ENCODE assay signal across 8 cellular contexts in the genomic region with DNA sequence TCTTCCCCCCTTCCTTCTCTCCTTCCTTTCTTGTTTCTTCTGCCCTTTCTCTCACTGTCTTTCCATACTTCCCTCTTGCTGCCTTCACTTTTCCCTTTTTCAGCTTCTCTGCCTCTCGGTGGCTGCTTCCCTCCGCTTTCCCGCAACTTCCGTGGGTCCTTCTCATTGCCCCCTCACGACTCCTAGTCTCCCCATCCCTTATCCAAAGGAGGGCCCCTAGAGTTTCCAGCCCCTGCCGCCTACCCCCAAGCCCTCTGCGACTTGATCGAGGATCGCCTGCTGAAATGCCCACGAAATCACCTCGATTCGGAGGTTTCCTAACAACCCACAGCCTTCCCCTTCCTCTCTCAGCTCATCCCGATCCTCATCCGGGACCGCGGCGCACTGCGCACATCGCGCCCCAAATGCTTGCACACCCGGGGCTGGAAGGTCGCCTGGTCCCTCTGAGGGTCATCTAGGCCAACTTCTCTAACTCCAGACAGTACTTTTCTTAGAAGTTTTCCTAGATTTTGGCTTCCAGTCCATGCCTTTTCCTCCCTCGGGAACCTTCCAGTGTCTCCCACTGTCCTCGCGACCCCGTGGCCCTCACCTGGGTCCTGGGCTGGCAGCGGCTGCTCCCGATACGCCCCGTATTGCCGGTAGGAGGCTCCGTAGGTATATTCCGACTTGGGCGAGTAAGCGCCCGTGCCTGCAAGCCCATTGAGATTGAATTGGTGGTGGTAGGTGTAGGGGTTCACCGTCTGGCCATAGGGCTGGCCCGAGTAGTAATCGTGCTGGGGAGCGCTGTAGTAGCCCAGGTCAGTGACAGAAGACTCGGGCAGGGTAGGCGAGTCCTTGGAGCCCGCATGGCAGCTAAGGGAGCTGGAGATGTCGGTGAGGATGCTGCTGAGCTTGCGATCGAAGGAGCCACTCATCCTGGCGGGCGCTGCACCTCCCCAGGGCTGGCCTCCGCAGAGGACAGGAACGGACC. TPM values are rescaled to one million over a fixed set of nuclear protein-coding genes. Genes with fewer than 3 reads are reported as not detected.
A peak's percentile ranks its signal among the peaks of the same experiment; 100 is the strongest.
DNase-seq lines count a peak whose midpoint lies in the region; ATAC-seq and FAIRE-seq lines count a peak whose summit lies in the region.

No MANE protein-coding gene starts in this region.

- peak overlapping the region; percentile 85 for H3K4me3 Mint-ChIP-seq in natural killer cell treated with Interleukin-12 subunit alpha and Interleukin-12 subunit beta and Interleukin-15 and Interleukin-18, amount 100 ng/mL, for 72 hours

- H3K27ac ChIP-seq in BLaER1: no peak overlapping the region

- H3K9ac ChIP-seq in BLaER1: no peak overlapping the region

- H3K4me1 ChIP-seq in BLaER1: peaks cover 43% of the 10 kb centered on the region

- peak overlapping the region; percentile 85 for H3K4me2 ChIP-seq in BLaER1

- peaks cover 54% of the 10 kb centered on the region for H4K20me1 ChIP-seq in BLaER1

- H3K27ac Mint-ChIP-seq in natural killer cell treated with Interleukin-12 subunit alpha and Interleukin-12 subunit beta and Interleukin-15 and Interleukin-18, amount 100 ng/mL, for 72 hours: no peak overlapping the region

- peaks cover 75% of the 10 kb centered on the region for H3K27me3 ChIP-seq in BLaER1

- no peak for DNase-seq in Jurkat, Clone E6-1 (ENCODE audit: low read depth, low spot score)
- DNase-seq in cerebellar cortex (ENCODE audit: low spot score) (peak; percentile 16), NCI-H2081 (lab: John Stamatoyannopoulos, UW) (no peak), putamen (ENCODE audit: low spot score) (no peak), posterior cingulate gyrus (no peak), HTR-8/SVneo (ENCODE audit: insufficient read length, low spot score) (no peak)
- no peak for DNase-seq in natural killer cell treated with Interleukin-12 subunit alpha and Interleukin-12 subunit beta and Interleukin-15 and Interleukin-18, amount 100 ng/mL, for 72 hours (ENCODE audit: low spot score)

- no peaks in the 10 kb centered on the region for H3K36me3 ChIP-seq in BLaER1

- no peak for ATAC-seq in natural killer cell treated with Interleukin-12 subunit alpha and Interleukin-12 subunit beta and Interleukin-15 and Interleukin-18, amount 100 ng/mL, for 72 hours

- no peaks in the 10 kb centered on the region for H3K9me3 ChIP-seq in BLaER1

- H3K27me3 Mint-ChIP-seq in natural killer cell treated with Interleukin-12 subunit alpha and Interleukin-12 subunit beta and Interleukin-15 and Interleukin-18, amount 100 ng/mL, for 72 hours: peaks cover 53 to 74% of the 10 kb centered on the region in 2 donors

- no peak for FAIRE-seq in HTR-8/SVneo (lab: Jason Lieb, UNC)

- H3K4me1 Mint-ChIP-seq in natural killer cell treated with Interleukin-12 subunit alpha and Interleukin-12 subunit beta and Interleukin-15 and Interleukin-18, amount 100 ng/mL, for 72 hours (ENCODE audit: low read depth in 2 of 2): peaks cover 24 to 26% of the 10 kb centered on the region in 2 donors

- no peaks in the 10 kb centered on the region for H3K9me3 Mint-ChIP-seq in natural killer cell treated with Interleukin-12 subunit alpha and Interleukin-12 subunit beta and Interleukin-15 and Interleukin-18, amount 100 ng/mL, for 72 hours

- intact Hi-C loops in posterior cingulate gyrus (cut with DNase I): loop anchor here (10.0 kb wide), 1 partner anchor 430 kb away; no protein-coding TSS in a partner anchor

- no peaks in the 10 kb centered on the region for H3K36me3 Mint-ChIP-seq in natural killer cell treated with Interleukin-12 subunit alpha and Interleukin-12 subunit beta and Interleukin-15 and Interleukin-18, amount 100 ng/mL, for 72 hours

- peak overlapping the region; percentile 63 for H3K4me3 ChIP-seq in BLaER1
- peak overlapping the region; percentile 35 for H3K4me3 ChIP-seq in Jurkat, Clone E6-1 (ENCODE audit: low read length)

RNA-seq across cellular contexts. Expression of gene DLX3, which starts 0.7 kb away (rescaled TPM):
- polyA plus RNA-seq in Jurkat, Clone E6-1 (2012; ENCODE audit: insufficient read depth, insufficient read length): 4.1 TPM
- total RNA-seq in natural killer cell treated with Interleukin-12 subunit alpha and Interleukin-12 subunit beta and Interleukin-15 and Interleukin-18, amount 100 ng/mL, for 72 hours: not detected

RNA-seq across cellular contexts. Expression of gene DLX4, which starts 25.4 kb away (rescaled TPM):
- 12.1 TPM for polyA plus RNA-seq in Jurkat, Clone E6-1 (2012; ENCODE audit: insufficient read depth, insufficient read length)
- under 1 TPM; 0.45 to 0.71 TPM for total RNA-seq in natural killer cell treated with Interleukin-12 subunit alpha and Interleukin-12 subunit beta and Interleukin-15 and Interleukin-18, amount 100 ng/mL, for 72 hours
